ENCODE assay signal across 8 cellular contexts in genomic region chr18:56651771-56652092, GRCh38. TPM values are rescaled to one million over a fixed set of nuclear protein-coding genes. Genes with fewer than 3 reads are reported as not detected.
A peak's percentile ranks its signal among the peaks of the same experiment; 100 is the strongest.
DNase-seq lines count a peak whose midpoint lies in the region; ATAC-seq and TF ChIP-seq lines count a peak whose summit lies in the region.

No MANE protein-coding gene starts in this region.

- CTCF ChIA-PET in T-cell (lab: Charles Lee): interaction anchor here (1.1 to 3.1 kb wide), 4 partner anchors 10 to 57 kb away, joined by 6 to 16 read pairs (median 8); partner anchors contain the start of gene TXNL1 (in 1 of the 2)

- POLR2A ChIA-PET in T-cell (lab: Charles Lee): interaction anchor here in 1 of 2 donors (0.6 to 1.2 kb wide), 2 partner anchors 12 to 1935 kb away, joined by 3 to 4 read pairs; no protein-coding TSS in a partner anchor

- peaks cover 4% of the 10 kb centered on the region for H3K36me3 Mint-ChIP-seq in T-cell

- ATAC-seq in T-cell (replicated peaks in 1 of 4) (peak in 2 of 4 experiments; percentile 6 to 10), GM21390 (IDR thresholded peaks at IDR 0.05; ENCODE audit: unreplicated experiment) (no peak), GM21447 (IDR thresholded peaks at IDR 0.05; ENCODE audit: unreplicated experiment) (no peak)

- in situ Hi-C loops in GM13976 (cut with MboI; ENCODE audit: low sequenced_read_pairs, unreplicated experiment): no loop called here

- TF ChIP-seq CTCF in GM12865 (IDR thresholded peaks at IDR 0.05; ENCODE audit: insufficient read depth, low read depth, low read length, missing control alignments) (no peak), foreskin fibroblast (IDR thresholded peaks at IDR 0.05; ENCODE audit: low read depth, low read length) (no peak), GM13976 (IDR thresholded peaks at IDR 0.05; ENCODE audit: borderline replicate concordance, control extremely low read depth, extremely low read depth, insufficient read depth, missing control alignments) (no peak)

- H3K4me1 Mint-ChIP-seq in T-cell: peaks cover 55 to 69% (median 67%) of the 10 kb centered on the region in 3 donors

- no peaks in the 10 kb centered on the region for H3K27me3 Mint-ChIP-seq in T-cell

- H3K9me3 Mint-ChIP-seq in T-cell: peaks cover 0 to 6% (median 0%) of the 10 kb centered on the region in 3 donors

- H3K4me3 Mint-ChIP-seq in T-cell: peak overlapping the region; percentile 89 to 97 (median 95)

- peak overlapping the region; percentile 94 to 95 for H3K27ac Mint-ChIP-seq in T-cell

- H3K4me3 ChIP-seq in GM12865 (ENCODE audit: low read depth, low read length) (peak overlapping the region; percentile 91), foreskin fibroblast (ENCODE audit: low read depth in 1 of 2, low read length in 2 of 2) (peak overlapping the region; percentile 70 to 93), skeletal muscle cell (ENCODE audit: low read depth, low read length) (peak overlapping the region; percentile 92)

- DNase-seq in GM12865 (ENCODE audit: low read depth) (no peak), T-cell (no peak), foreskin fibroblast (peak in 1 of 2 donors; percentile 15), skeletal muscle cell (ENCODE audit: low read depth) (no peak), HCEC 1CT (no peak), GM13976 (ENCODE audit: low spot score) (no peak)

RNA-seq across cellular contexts. Expression of gene WDR7, which starts 0.6 kb away (rescaled TPM):
- total RNA-seq in T-cell: 10 to 100 TPM; 35.9 to 65.6 (median 41.5) TPM

RNA-seq across cellular contexts. Expression of gene TXNL1, which starts 13.3 kb away (rescaled TPM):
- total RNA-seq in T-cell: 10 to 100 TPM; 33.6 to 40.2 (median 35.7) TPM
